21 cellular contexts compared by ENCODE assay signal in genomic region chr1:115477071-115477470, GRCh38.
DNase-seq lines count a peak whose midpoint lies in the region; ATAC-seq and TF ChIP-seq lines count a peak whose summit lies in the region.
"Had no signal": no experiment of that assay in that cellular context is flagged by ENCODE, and none has a peak within 500 bp of the region (broad histone marks: within the 10 kb centered on the region; RNA-seq: fewer than 3 reads in every experiment).

No MANE protein-coding gene starts in this region.

- no peaks in the 10 kb centered on the region for H3K27me3 ChIP-seq in GM23338 (ENCODE audit: insufficient read depth)
- H3K27me3 ChIP-seq in IMR-90 (ENCODE audit: control insufficient read depth, insufficient read depth, low read length): peaks cover 20% of the 10 kb centered on the region
- H3K27me3 ChIP-seq in endodermal cell (ENCODE audit: control insufficient read depth, insufficient read depth, low read length, poor library complexity, severe bottlenecking): no peaks in the 10 kb centered on the region
- H3K27me3 ChIP-seq in neuronal stem cell (ENCODE audit: control insufficient read depth in 3 of 3, insufficient read depth in 3 of 3, low read depth in 1 of 3, low read length in 3 of 3): no peaks in the 10 kb centered on the region
- H3K27me3 ChIP-seq in mesenchymal stem cell (ENCODE audit: control insufficient read depth in 1 of 2, insufficient read depth in 1 of 2, low read length in 2 of 2): peaks cover 0 to 23% of the 10 kb centered on the region in 2 experiments
- H3K27me3 ChIP-seq: BLaER1 treated with 17β-estradiol and CSF1 and Interleukin-3, amounts not matched to agents 10 nM and 100 nM had no signal

- peaks cover 3% of the 10 kb centered on the region for H3K27me3 Mint-ChIP-seq in GM23338 (ENCODE audit: insufficient read depth, low read depth, poor library complexity)
- peaks cover 20% of the 10 kb centered on the region for H3K27me3 Mint-ChIP-seq in endodermal cell (ENCODE audit: insufficient read depth)

- H3K4ac ChIP-seq in IMR-90 (ENCODE audit: low read depth, low read length) (no peak overlapping the region), neuronal stem cell (ENCODE audit: low read length) (no peak overlapping the region), mesenchymal stem cell (ENCODE audit: low read depth in 1 of 2, low read length in 2 of 2) (no peak overlapping the region)

- no peak overlapping the region for H2BK5ac ChIP-seq in IMR-90 (ENCODE audit: low read depth, low read length, poor library complexity, severe bottlenecking)
- H2BK5ac ChIP-seq in neuronal stem cell (ENCODE audit: low read length): no peak overlapping the region
- no peak overlapping the region for H2BK5ac ChIP-seq in mesenchymal stem cell (ENCODE audit: low read depth, low read length, poor library complexity, severe bottlenecking)

- no peaks in the 10 kb centered on the region for H3K9me3 Mint-ChIP-seq in GM23338
- H3K9me3 Mint-ChIP-seq in endodermal cell: no peaks in the 10 kb centered on the region
- H3K9me3 Mint-ChIP-seq: CD4-positive, alpha-beta T cell had no signal

- in situ Hi-C loops in IMR-90 (cut with MboI; ENCODE audit: low sequenced_read_pairs): loop anchor here (10.0 kb wide), 1 partner anchor 492 kb away; no protein-coding TSS in a partner anchor

- no peak overlapping the region for H3K14ac ChIP-seq in IMR-90 (replicated peaks; ENCODE audit: low read depth, low read length)
- H3K14ac ChIP-seq in neuronal stem cell (ENCODE audit: low read length): no peak overlapping the region
- no peak overlapping the region for H3K14ac ChIP-seq in mesenchymal stem cell (ENCODE audit: low read length in 2 of 2)

- POLR2A ChIA-PET in IMR-90 (lab: Charles Lee; ENCODE audit: unreplicated experiment): no interaction called here

- TF ChIP-seq POLR2A in IMR-90 (IDR thresholded peaks at IDR 0.05; ENCODE audit: low read depth, low read length): no peak

- peak overlapping the region; percentile 40; the same call in 1 of the 2 replicates for H3K27ac Mint-ChIP-seq in GM23338
- no peak overlapping the region for H3K27ac Mint-ChIP-seq in endodermal cell
- H3K27ac Mint-ChIP-seq: CD14-positive monocyte; CD4-positive, alpha-beta T cell; CD8-positive, alpha-beta memory T cell had no signal

- dilution Hi-C loops in IMR-90 (cut with HindIII; ENCODE audit: low sequenced_read_pairs, unreplicated experiment): no loop called here

- H4K8ac ChIP-seq in IMR-90 (ENCODE audit: low read depth in 2 of 2, low read length in 2 of 2) (no peak overlapping the region), neuronal stem cell (ENCODE audit: low read depth, low read length) (no peak overlapping the region), mesenchymal stem cell (ENCODE audit: low read length) (no peak overlapping the region)

- H4K5ac ChIP-seq in IMR-90 (ENCODE audit: low read depth, low read length): no peak overlapping the region

- H3K18ac ChIP-seq in IMR-90 (ENCODE audit: low read depth, low read length) (no peak overlapping the region), neuronal stem cell (ENCODE audit: low read length) (peak overlapping the region; percentile 29), mesenchymal stem cell (ENCODE audit: low read depth in 1 of 2, low read length in 2 of 2) (no peak overlapping the region)

- no peak overlapping the region for H3K56ac ChIP-seq in IMR-90 (ENCODE audit: extremely low read depth, insufficient read depth, low read length)

- H2BK12ac ChIP-seq in neuronal stem cell (ENCODE audit: low read length): no peak overlapping the region
- H2BK12ac ChIP-seq in mesenchymal stem cell (ENCODE audit: low read length in 2 of 2): no peak overlapping the region

- TF ChIP-seq CTCF in GM23338 (conservative IDR thresholded peaks at IDR 0.05; ENCODE audit: low read depth in 2 of 2): no peak
- no peak for TF ChIP-seq CTCF in IMR-90 (conservative IDR thresholded peaks at IDR 0.05; ENCODE audit: low read depth, low read length)
- TF ChIP-seq CTCF in endodermal cell (conservative IDR thresholded peaks at IDR 0.05): no peak

- no peaks in the 10 kb centered on the region for H3K36me3 Mint-ChIP-seq in GM23338 (ENCODE audit: low read depth)
- no peaks in the 10 kb centered on the region for H3K36me3 Mint-ChIP-seq in endodermal cell (ENCODE audit: low read depth)
- H3K36me3 Mint-ChIP-seq: CD14-positive monocyte; CD8-positive, alpha-beta memory T cell had no signal

- no peak overlapping the region for H2BK15ac ChIP-seq in IMR-90 (ENCODE audit: low read depth, low read length)
- no peak overlapping the region for H2BK15ac ChIP-seq in neuronal stem cell (ENCODE audit: low read length)
- H2BK15ac ChIP-seq in mesenchymal stem cell (ENCODE audit: low read depth, poor library complexity, severe bottlenecking): no peak overlapping the region

- H2BK20ac ChIP-seq in IMR-90 (ENCODE audit: low read depth, low read length): no peak overlapping the region

- H3K4me2 ChIP-seq in GM23338 (no peak overlapping the region), IMR-90 (ENCODE audit: low read depth, low read length) (no peak overlapping the region), neuronal stem cell (ENCODE audit: insufficient read depth, low read length, poor library complexity, severe bottlenecking) (no peak overlapping the region), mesenchymal stem cell (ENCODE audit: low read length, poor library complexity, severe bottlenecking) (no peak overlapping the region)
- H3K4me2 ChIP-seq: A549; BLaER1 treated with 17β-estradiol and CSF1 and Interleukin-3, amounts not matched to agents 10 nM and 100 nM had no signal

- CTCF ChIA-PET in IMR-90 (lab: Yijun Ruan, JAX): interaction anchor here (0.5 to 1.0 kb wide), 2 partner anchors 119 to 236 kb away, joined by 3 to 5 read pairs; no protein-coding TSS in a partner anchor

- no peak overlapping the region for H3K9ac ChIP-seq in IMR-90 (ENCODE audit: low read depth, low read length)
- no peak overlapping the region for H3K9ac ChIP-seq in endodermal cell (ENCODE audit: extremely low read depth, low read length, poor library complexity, severe bottlenecking)
- H3K9ac ChIP-seq in neuronal stem cell (ENCODE audit: low read depth, low read length, poor library complexity): no peak overlapping the region
- no peak overlapping the region for H3K9ac ChIP-seq in mesenchymal stem cell (ENCODE audit: low read length)
- H3K9ac ChIP-seq: BLaER1 treated with 17β-estradiol and CSF1 and Interleukin-3, amounts not matched to agents 10 nM and 100 nM had no signal

- no peaks in the 10 kb centered on the region for H3K36me3 ChIP-seq in GM23338 (ENCODE audit: insufficient read depth)
- H3K36me3 ChIP-seq in IMR-90 (ENCODE audit: control insufficient read depth, insufficient read depth, low read length): no peaks in the 10 kb centered on the region
- H3K36me3 ChIP-seq in endodermal cell (ENCODE audit: control insufficient read depth, insufficient read depth, low read length): no peaks in the 10 kb centered on the region
- H3K36me3 ChIP-seq in neuronal stem cell (replicated peaks in 1 of 2; ENCODE audit: control insufficient read depth in 2 of 2, insufficient read depth in 2 of 2, low read length in 2 of 2): no peaks in the 10 kb centered on the region
- no peaks in the 10 kb centered on the region for H3K36me3 ChIP-seq in mesenchymal stem cell (ENCODE audit: control insufficient read depth in 1 of 2, insufficient read depth in 2 of 2, low read depth in 1 of 2, low read length in 2 of 2)
- H3K36me3 ChIP-seq: BE2C; BLaER1 treated with 17β-estradiol and CSF1 and Interleukin-3, amounts not matched to agents 10 nM and 100 nM had no signal

- no peaks in the 10 kb centered on the region for H3F3A ChIP-seq in GM23338 (replicated peaks; ENCODE audit: low read depth)

- H4K20me1 ChIP-seq in GM23338 (replicated peaks; ENCODE audit: insufficient read depth): no peaks in the 10 kb centered on the region
- H4K20me1 ChIP-seq in IMR-90 (ENCODE audit: insufficient read depth, low read length): no peaks in the 10 kb centered on the region
- H4K20me1 ChIP-seq: BLaER1 treated with 17β-estradiol and CSF1 and Interleukin-3, amounts not matched to agents 10 nM and 100 nM had no signal

- no peak overlapping the region for H3K4me3 ChIP-seq in GM23338
- H3K4me3 ChIP-seq in IMR-90 (ENCODE audit: insufficient read depth, low read depth, low read length): no peak overlapping the region
- no peak overlapping the region for H3K4me3 ChIP-seq in endodermal cell (ENCODE audit: low read length)
- no peak overlapping the region for H3K4me3 ChIP-seq in neuronal stem cell (ENCODE audit: low read length in 2 of 2)
- no peak overlapping the region for H3K4me3 ChIP-seq in mesenchymal stem cell (ENCODE audit: insufficient read depth in 1 of 2, low read depth in 1 of 2, low read length in 2 of 2)
- H3K4me3 ChIP-seq: A549; BLaER1 treated with 17β-estradiol and CSF1 and Interleukin-3, amounts not matched to agents 10 nM and 100 nM had no signal

- BruUV-seq in IMR-90 (replicated peaks; lab: Mats Ljungman, UMichigan): no TSS peak

- no peak for TF ChIP-seq RAD21 in IMR-90 (IDR thresholded peaks at IDR 0.05; ENCODE audit: low read length)

- H3K4me3 Mint-ChIP-seq in GM23338: no peak overlapping the region
- H3K4me3 Mint-ChIP-seq in endodermal cell: no peak overlapping the region
- H3K4me3 Mint-ChIP-seq: CD14-positive monocyte; CD4-positive, alpha-beta T cell; CD8-positive, alpha-beta memory T cell had no signal

- H2AK5ac ChIP-seq in IMR-90 (ENCODE audit: low read depth, low read length) (0 out of 2 replicates have a peak overlapping the region, but pooled peaks have one; percentile 30), neuronal stem cell (ENCODE audit: low read depth, low read length) (peak overlapping the region; percentile 22), mesenchymal stem cell (ENCODE audit: low read length, severe bottlenecking) (no peak overlapping the region)

- WGBS in IMR-90 (ENCODE audit: extremely low coverage in 2 of 2, insufficient read length in 1 of 2), 2 experiments: 92% methylated on average over 2 of the region's 7 CpGs; no CpG with 5 or more reads in 1 of the 2 experiments
- WGBS in endodermal cell (ENCODE audit: insufficient coverage in 1 of 2, insufficient read length in 1 of 2), 2 experiments: 94 to 100% methylated on average over 2 to 7 of the region's 7 CpGs
- WGBS in neuronal stem cell (ENCODE audit: extremely low coverage in 2 of 2, insufficient read length in 2 of 2, insufficient replicate concordance in 1 of 2), 2 donors: no CpG with 5 or more reads among the region's 7 CpGs
- WGBS in mesenchymal stem cell: 88% methylated on average over 7 of the region's 7 CpGs

- H3K4me1 Mint-ChIP-seq in GM23338 (no peaks in the 10 kb centered on the region), endodermal cell (peaks cover 1% of the 10 kb centered on the region)
- H3K4me1 Mint-ChIP-seq: CD14-positive monocyte; CD8-positive, alpha-beta memory T cell had no signal

- no peak for ATAC-seq in GM23338
- ATAC-seq in IMR-90 (ENCODE audit: low read depth): no peak
- no peak for ATAC-seq in HG02642 (IDR thresholded peaks at IDR 0.05; ENCODE audit: poor library complexity, unreplicated experiment)

- H3K79me1 ChIP-seq in IMR-90 (ENCODE audit: low read depth in 1 of 2, low read length in 2 of 2): no peaks in the 10 kb centered on the region
- H3K79me1 ChIP-seq in neuronal stem cell (ENCODE audit: low read depth, low read length): no peaks in the 10 kb centered on the region
- H3K79me1 ChIP-seq in mesenchymal stem cell (replicated peaks; ENCODE audit: low read length, poor library complexity, severe bottlenecking): no peaks in the 10 kb centered on the region

- H2AK9ac ChIP-seq in IMR-90 (replicated peaks; ENCODE audit: low read depth, low read length, poor library complexity): no peak overlapping the region

- H3K27ac ChIP-seq in GM23338 (ENCODE audit: low read depth) (no peak overlapping the region), IMR-90 (ENCODE audit: insufficient read depth, low read length) (no peak overlapping the region), endodermal cell (ENCODE audit: low read depth, low read length) (no peak overlapping the region), neuronal stem cell (replicated peaks; ENCODE audit: low read length) (no peak overlapping the region), mesenchymal stem cell (ENCODE audit: low read length, poor library complexity, severe bottlenecking) (no peak overlapping the region)
- H3K27ac ChIP-seq: A549; BLaER1 treated with 17β-estradiol and CSF1 and Interleukin-3, amounts not matched to agents 10 nM and 100 nM had no signal

- 0 out of 2 replicates have a peak, but pooled peaks cover 5% of the 10 kb centered on the region for H3K9me1 ChIP-seq in IMR-90 (ENCODE audit: insufficient read depth, low read length)

- H2AFZ ChIP-seq in GM23338 (no peak overlapping the region), IMR-90 (replicated peaks; ENCODE audit: low read length, poor library complexity) (no peak overlapping the region), neuronal stem cell (ENCODE audit: low read length) (no peak overlapping the region), mesenchymal stem cell (ENCODE audit: low read depth, low read length) (no peak overlapping the region)

- DNase-seq in GM23338 (ENCODE audit: low spot score) (no peak), IMR-90 (no peak), endodermal cell (peak; percentile 26), neuronal stem cell (ENCODE audit: low spot score) (no peak), mesenchymal stem cell (no peak), NCI-H1105 (lab: John Stamatoyannopoulos, UW) (no peak)
- no peak for DNase-seq in activated CD8-positive, alpha-beta memory T cell treated with anti-CD3 and anti-CD28 coated beads for 24 hours
- DNase-seq: 8988T; ACHN; AML-193; BE2C; CD4-positive, alpha-beta T cell; CD8-positive, alpha-beta memory T cell; DMS 273 treated with DMSO at 0.1 percent for 48 hours; DMS79; GDM1; GOT3 had no signal

- H4K91ac ChIP-seq in IMR-90 (ENCODE audit: insufficient read depth, low read depth, low read length) (no peak overlapping the region), neuronal stem cell (ENCODE audit: low read depth, low read length, poor library complexity) (no peak overlapping the region), mesenchymal stem cell (ENCODE audit: low read length) (no peak overlapping the region)

- 0 out of 2 replicates have a peak, but pooled peaks cover 4% of the 10 kb centered on the region for H3K9me2 ChIP-seq in GM23338 (ENCODE audit: insufficient read depth)

- H3K79me2 ChIP-seq in GM23338 (replicated peaks; ENCODE audit: insufficient read depth): no peaks in the 10 kb centered on the region

- H3K4me1 ChIP-seq in GM23338 (ENCODE audit: insufficient read depth): no peaks in the 10 kb centered on the region
- no peaks in the 10 kb centered on the region for H3K4me1 ChIP-seq in IMR-90 (ENCODE audit: control insufficient read depth, insufficient read depth, low read length)
- H3K4me1 ChIP-seq in endodermal cell (ENCODE audit: control insufficient read depth, insufficient read depth, low read length): no peaks in the 10 kb centered on the region
- H3K4me1 ChIP-seq in neuronal stem cell (ENCODE audit: control insufficient read depth in 2 of 2, insufficient read depth in 1 of 2, low read depth in 1 of 2, low read length in 2 of 2): no peaks in the 10 kb centered on the region
- H3K4me1 ChIP-seq in mesenchymal stem cell (ENCODE audit: control insufficient read depth, insufficient read depth, low read depth, low read length): no peaks in the 10 kb centered on the region
- H3K4me1 ChIP-seq: A549, BE2C had no signal

- H3K9me3 ChIP-seq in IMR-90 (ENCODE audit: control insufficient read depth, insufficient read depth, low read length): no peaks in the 10 kb centered on the region
- no peaks in the 10 kb centered on the region for H3K9me3 ChIP-seq in endodermal cell (ENCODE audit: control insufficient read depth, low read length)
- no peaks in the 10 kb centered on the region for H3K9me3 ChIP-seq in neuronal stem cell (replicated peaks in 1 of 2; ENCODE audit: control insufficient read depth in 2 of 2, insufficient read depth in 1 of 2, low read depth in 1 of 2, low read length in 2 of 2)
- no peaks in the 10 kb centered on the region for H3K9me3 ChIP-seq in mesenchymal stem cell (ENCODE audit: control insufficient read depth, low read length)
- H3K9me3 ChIP-seq: A549; BE2C; BLaER1 treated with 17β-estradiol and CSF1 and Interleukin-3, amounts not matched to agents 10 nM and 100 nM had no signal

- H2BK120ac ChIP-seq in IMR-90 (ENCODE audit: low read depth, low read length) (no peak overlapping the region), neuronal stem cell (ENCODE audit: low read depth, low read length) (no peak overlapping the region), mesenchymal stem cell (ENCODE audit: low read depth, low read length) (no peak overlapping the region)

- intact Hi-C loops in IMR-90 (cut with micrococcal nuclease): no loop called here

- H3K23ac ChIP-seq in IMR-90 (ENCODE audit: low read depth, low read length): no peak overlapping the region
- H3K23ac ChIP-seq in neuronal stem cell (ENCODE audit: low read depth, low read length, poor library complexity): no peak overlapping the region
- no peak overlapping the region for H3K23ac ChIP-seq in mesenchymal stem cell (ENCODE audit: low read length in 2 of 2)
